ENCODE assay signal across 8 cellular contexts in the genomic region with DNA sequence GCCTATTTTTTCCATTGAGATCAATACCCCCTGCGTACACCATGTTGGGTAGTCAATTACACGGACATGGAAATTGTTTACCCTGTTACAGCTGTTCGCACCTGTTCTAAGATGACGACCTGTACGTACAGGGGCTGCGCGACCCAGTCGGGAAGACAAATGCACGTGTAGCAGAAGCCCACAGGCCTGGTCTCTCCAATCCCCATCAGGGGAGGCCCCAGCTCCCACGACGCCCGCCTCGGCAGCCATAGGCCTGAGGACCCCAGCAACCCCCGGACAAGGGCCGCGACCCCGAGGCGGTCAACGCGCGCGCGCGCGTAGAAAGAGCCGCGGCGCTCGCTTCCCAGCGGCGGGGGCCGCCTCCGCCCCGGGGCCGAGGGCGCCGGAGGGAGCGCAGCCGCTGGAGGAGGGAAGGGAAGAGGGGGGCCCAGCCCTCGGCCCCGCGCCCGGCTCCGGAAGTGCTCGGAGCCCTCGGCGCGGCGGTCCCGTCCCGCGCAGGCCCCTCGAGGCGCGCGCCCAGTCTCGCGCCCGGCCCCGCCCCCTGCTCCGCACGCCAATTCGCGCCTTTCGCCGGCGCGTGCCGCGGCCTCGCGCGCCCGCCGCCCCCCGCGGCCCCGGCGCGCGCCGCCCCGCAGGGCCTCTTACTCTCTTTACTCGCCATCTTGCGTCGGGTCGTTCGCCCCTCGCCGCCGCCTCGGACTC. TPM values are rescaled to one million over a fixed set of nuclear protein-coding genes. Genes with fewer than 3 reads are reported as not detected.
DNase-seq lines count a peak whose midpoint lies in the region; ATAC-seq, FAIRE-seq and TF ChIP-seq lines count a peak whose summit lies in the region.

No MANE protein-coding gene starts in this region.

- peak overlapping the region; percentile 95 to 100 (median 98) for H3K4me3 Mint-ChIP-seq in IgD-negative memory B cell
- peak overlapping the region; percentile 95 for H3K4me3 Mint-ChIP-seq in T-helper 1 cell treated with Interleukin-12 subunit alpha and Interleukin-12 subunit beta and Interleukin-4 antibody, amounts not matched to agents 30 μg/mL and 1 μg/mL, for 36 hours

- peak; percentile 40 for ATAC-seq in GM21529 (IDR thresholded peaks at IDR 0.05; ENCODE audit: unreplicated experiment)

- no peaks in the 10 kb centered on the region for H3K27me3 ChIP-seq in bronchial epithelial cell (ENCODE audit: control insufficient read depth, insufficient read depth, low read length)

- FAIRE-seq in bronchial epithelial cell (lab: Jason Lieb, UNC), result no peak

- peaks cover 2% of the 10 kb centered on the region for H3K36me3 Mint-ChIP-seq in IgD-negative memory B cell
- H3K36me3 Mint-ChIP-seq in T-helper 1 cell treated with Interleukin-12 subunit alpha and Interleukin-12 subunit beta and Interleukin-4 antibody, amounts not matched to agents 30 μg/mL and 1 μg/mL, for 36 hours (ENCODE audit: low read depth), result peaks cover 11% of the 10 kb centered on the region

- peak overlapping the region; percentile 98 to 99 (median 99) for H3K27ac Mint-ChIP-seq in IgD-negative memory B cell
- H3K27ac Mint-ChIP-seq in T-helper 1 cell treated with Interleukin-12 subunit alpha and Interleukin-12 subunit beta and Interleukin-4 antibody, amounts not matched to agents 30 μg/mL and 1 μg/mL, for 36 hours, result peak overlapping the region; percentile 98

- peaks cover 16% of the 10 kb centered on the region for H3K27me3 Mint-ChIP-seq in IgD-negative memory B cell
- peaks cover 6% of the 10 kb centered on the region for H3K27me3 Mint-ChIP-seq in T-helper 1 cell treated with Interleukin-12 subunit alpha and Interleukin-12 subunit beta and Interleukin-4 antibody, amounts not matched to agents 30 μg/mL and 1 μg/mL, for 36 hours (ENCODE audit: low read depth)

- no peaks in the 10 kb centered on the region for H3K36me3 ChIP-seq in bronchial epithelial cell (ENCODE audit: control insufficient read depth, insufficient read depth, low read length)

- peak overlapping the region; percentile 67 for H3K4me3 ChIP-seq in bronchial epithelial cell (ENCODE audit: low read depth, low read length)

- peaks cover 26 to 38% (median 37%) of the 10 kb centered on the region in 3 donors for H3K4me1 Mint-ChIP-seq in IgD-negative memory B cell
- H3K4me1 Mint-ChIP-seq in T-helper 1 cell treated with Interleukin-12 subunit alpha and Interleukin-12 subunit beta and Interleukin-4 antibody, amounts not matched to agents 30 μg/mL and 1 μg/mL, for 36 hours (ENCODE audit: low read depth), result peaks cover 21% of the 10 kb centered on the region

- TF ChIP-seq CTCF in bronchial epithelial cell (IDR thresholded peaks at IDR 0.05; ENCODE audit: insufficient read depth, low read length, severe bottlenecking), result no peak

- DNase-seq in GDM1 (lab: John Stamatoyannopoulos, UW) (peak; percentile 32), bronchial epithelial cell (ENCODE audit: low read depth) (no peak), kidney tubule cell (ENCODE audit: low spot score) (peak; percentile 27), H4 (ENCODE audit: low spot score) (no peak)
- peak in 2 of 3 experiments; percentile 29 to 50 for DNase-seq in stimulated activated CD4-positive, alpha-beta T cell treated with anti-CD3 and anti-CD28 coated beads, TNF-alpha, amount 100 ng/mL, for 24 hours (ENCODE audit: low read depth in 3 of 3)

- H3K9me3 Mint-ChIP-seq in IgD-negative memory B cell, result no peaks in the 10 kb centered on the region
- no peaks in the 10 kb centered on the region for H3K9me3 Mint-ChIP-seq in T-helper 1 cell treated with Interleukin-12 subunit alpha and Interleukin-12 subunit beta and Interleukin-4 antibody, amounts not matched to agents 30 μg/mL and 1 μg/mL, for 36 hours

RNA-seq across cellular contexts. Expression of a gene that starts 0.6 kb away (rescaled TPM):
- 170 TPM for polyA plus RNA-seq in IgD-negative memory B cell
- 77.4 and 112 TPM in 2 replicates for total RNA-seq in bronchial epithelial cell
- 165 and 175 TPM in 2 replicates for total RNA-seq in H4 (2014; rRNA removed; shearing (Covaris generic))

Comparison
In these comparisons a context has a peak if more than half of its experiments do, and no peak if none do; other contexts are left out.
1. DNase-seq: peak in GDM1 (single experiment), kidney tubule cell (single experiment) and stimulated activated CD4-positive, alpha-beta T cell treated with anti-CD3 and anti-CD28 coated beads, TNF-alpha, amount 100 ng/mL, for 24 hours (2 of 3); none in bronchial epithelial cell (single experiment) and H4 (single experiment).